ENCODE assay signal across 23 cellular contexts in the genomic region with DNA sequence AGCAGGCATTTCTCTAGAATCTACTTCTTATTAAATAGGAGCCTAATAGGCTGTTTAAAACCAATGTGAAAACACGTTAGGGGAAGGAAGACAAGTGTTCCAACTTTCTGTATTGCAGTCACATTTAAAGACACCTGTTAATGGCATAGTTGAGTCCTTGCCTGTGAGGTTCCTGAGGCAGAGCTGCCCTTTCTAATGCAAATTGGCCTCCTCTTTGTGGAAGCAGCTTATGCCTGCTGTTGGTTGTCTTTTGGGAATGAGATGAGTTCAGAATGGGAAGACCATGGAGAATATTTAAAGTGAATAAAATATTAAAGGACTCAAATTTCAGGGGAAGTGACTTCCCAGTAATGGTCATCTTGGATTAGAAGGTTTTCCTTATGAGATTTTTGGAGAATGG. TPM values are rescaled to one million over a fixed set of nuclear protein-coding genes. Genes with fewer than 3 reads are reported as not detected.
DNase-seq lines count a peak whose midpoint lies in the region; FAIRE-seq and TF ChIP-seq lines count a peak whose summit lies in the region.
"Had no signal": no experiment of that assay in that cellular context is flagged by ENCODE, and none has a peak within 500 bp of the region (broad histone marks: within the 10 kb centered on the region; RNA-seq: fewer than 3 reads in every experiment).

No MANE protein-coding gene starts in this region.

- in situ Hi-C loops in GM13976 (cut with MboI; ENCODE audit: low sequenced_read_pairs, unreplicated experiment) = no loop called here

- no peaks in the 10 kb centered on the region for H3K79me2 ChIP-seq in KMS-11 (ENCODE audit: insufficient read depth, low read depth)

- H3K27ac ChIP-seq in KMS-11 (no peak overlapping the region; the same call in 1 of the 2 replicates), endodermal cell (ENCODE audit: low read depth, low read length) (no peak overlapping the region)
- H3K27ac ChIP-seq: SK-N-MC had no signal

- H3K4me3 ChIP-seq in H7 (ENCODE audit: insufficient read depth, low read depth, low read length) (no peak overlapping the region), KMS-11 (IDR thresholded peaks at IDR 0.05; ENCODE audit: insufficient read depth, low read depth, low read length) (no peak overlapping the region), endodermal cell (ENCODE audit: low read length) (no peak overlapping the region)
- H3K4me3 ChIP-seq: K562, SK-N-MC had no signal

- no peaks in the 10 kb centered on the region for H3K9me3 ChIP-seq in endodermal cell (ENCODE audit: control insufficient read depth, low read length)

- no peak overlapping the region for H3K27ac Mint-ChIP-seq in endodermal cell
- H3K27ac Mint-ChIP-seq: CD8-positive, alpha-beta memory T cell had no signal

- H3K4me3 Mint-ChIP-seq in endodermal cell = no peak overlapping the region
- H3K4me3 Mint-ChIP-seq: CD8-positive, alpha-beta memory T cell had no signal

- H3K9me3 Mint-ChIP-seq in endodermal cell = no peaks in the 10 kb centered on the region
- H3K9me3 Mint-ChIP-seq: CD8-positive, alpha-beta memory T cell had no signal

- H3K4me1 ChIP-seq in KMS-11 (ENCODE audit: low read depth, poor library complexity, severe bottlenecking) = peaks cover 79% of the 10 kb centered on the region
- H3K4me1 ChIP-seq in endodermal cell (ENCODE audit: control insufficient read depth, insufficient read depth, low read length) = peaks cover 12% of the 10 kb centered on the region

- 17 to 31% methylated on average over 1 of the region's 1 CpG for WGBS in endodermal cell (ENCODE audit: insufficient coverage in 1 of 2, insufficient read length in 1 of 2), 2 experiments

- H2AFZ ChIP-seq in KMS-11 (ENCODE audit: low read depth) = no peak overlapping the region

- H3K9ac ChIP-seq in KMS-11 (no peak overlapping the region), endodermal cell (ENCODE audit: extremely low read depth, low read length, poor library complexity, severe bottlenecking) (no peak overlapping the region)

- peaks cover 10% of the 10 kb centered on the region for H3K4me1 Mint-ChIP-seq in endodermal cell

- FAIRE-seq in GM19239 (lab: Jason Lieb, UNC) = no peak
- FAIRE-seq: GM12891, GM18507, K562 had no signal

- no peak for TF ChIP-seq CTCF in KMS-11 (conservative IDR thresholded peaks at IDR 0.05; ENCODE audit: low read depth, low read length)
- TF ChIP-seq CTCF in endodermal cell (conservative IDR thresholded peaks at IDR 0.05) = no peak
- no peak for TF ChIP-seq CTCF in GM13976 (IDR thresholded peaks at IDR 0.05; ENCODE audit: borderline replicate concordance, control extremely low read depth, extremely low read depth, insufficient read depth, missing control alignments)

- no peaks in the 10 kb centered on the region for H3K36me3 ChIP-seq in H7 (replicated peaks; ENCODE audit: control insufficient read depth, insufficient read depth, low read length)
- no peaks in the 10 kb centered on the region for H3K36me3 ChIP-seq in KMS-11 (ENCODE audit: insufficient read depth)
- no peaks in the 10 kb centered on the region for H3K36me3 ChIP-seq in endodermal cell (ENCODE audit: control insufficient read depth, insufficient read depth, low read length)

- peak; percentile 35 for DNase-seq in H7
- DNase-seq in endodermal cell = peak; percentile 68
- DNase-seq in iPS-NIHi11 (ENCODE audit: low spot score) = peak; percentile 48
- DNase-seq in GM13976 (ENCODE audit: low spot score) = no peak
- no peak for DNase-seq in AG08396 (ENCODE audit: low spot score)
- DNase-seq in GM19239 (ENCODE audit: insufficient read length, low spot score) = no peak
- no peak for DNase-seq in glomerular visceral epithelial cell (ENCODE audit: extremely low spot score)
- DNase-seq: C1 segment of cervical spinal cord; CD8-positive, alpha-beta memory T cell; DMS53; EL; HCEC 1CT; MV-4-11; NCI-H2029; NCI-H510A; NCI-H748 treated with DMSO at 0.1 percent for 48 hours; NK-92 treated with Interleukin-12 subunit alpha and Interleukin-12 subunit beta, amount 100 ng/mL, for 24 hours; SHP77 had no signal

- no peaks in the 10 kb centered on the region for H3K36me3 Mint-ChIP-seq in endodermal cell (ENCODE audit: low read depth)

- H3K4me2 ChIP-seq in KMS-11 = peak overlapping the region; percentile 75

- H4K20me1 ChIP-seq in KMS-11 (ENCODE audit: insufficient read depth) = no peaks in the 10 kb centered on the region

- no peaks in the 10 kb centered on the region for H3K27me3 ChIP-seq in H7 (ENCODE audit: control insufficient read depth, insufficient read depth, low read length)
- no peaks in the 10 kb centered on the region for H3K27me3 ChIP-seq in KMS-11 (ENCODE audit: insufficient read depth, low read depth)
- no peaks in the 10 kb centered on the region for H3K27me3 ChIP-seq in endodermal cell (ENCODE audit: control insufficient read depth, insufficient read depth, low read length, poor library complexity, severe bottlenecking)

- H3K27me3 Mint-ChIP-seq in endodermal cell (ENCODE audit: insufficient read depth) = no peaks in the 10 kb centered on the region
- H3K27me3 Mint-ChIP-seq: CD8-positive, alpha-beta memory T cell had no signal

RNA-seq across cellular contexts. Expression of gene NEK11, which starts 51.2 kb away (rescaled TPM):
- 1.5 and 2.9 TPM in 2 replicates for total RNA-seq in H7 (2014; rRNA removed; shearing (Covaris generic))
- total RNA-seq in endodermal cell = 1 to 10 TPM in 1 of 2 donors, under 1 TPM in 1; 0.20 to 6.0 TPM
- polyA plus RNA-seq in endodermal cell (2013, experiment 1 of 2) = 2.0 TPM
- 3.0 TPM for polyA plus RNA-seq in endodermal cell (2013, experiment 2 of 2)

RNA-seq across cellular contexts. Expression of gene ASTE1, which starts 51.3 kb away (rescaled TPM):
- total RNA-seq in H7 (2014; rRNA removed; shearing (Covaris generic)) = 6.5 and 6.7 TPM in 2 replicates
- total RNA-seq in endodermal cell = 1 to 10 TPM in 1 of 2 donors, not detected in 1; 6.7 TPM
- 9.3 TPM for polyA plus RNA-seq in endodermal cell (2013, experiment 1 of 2)
- 7.3 TPM for polyA plus RNA-seq in endodermal cell (2013, experiment 2 of 2)

Comparison
In these comparisons a context has a peak if more than half of its experiments do, and no peak if none do; other contexts are left out.
1. DNase-seq: peak in H7 (single experiment), endodermal cell (single experiment) and iPS-NIHi11 (single experiment); none in GM13976 (single experiment), AG08396 (single experiment), GM19239 (single experiment) and glomerular visceral epithelial cell (single experiment).